26 cellular contexts compared by ENCODE assay signal in the genomic region with DNA sequence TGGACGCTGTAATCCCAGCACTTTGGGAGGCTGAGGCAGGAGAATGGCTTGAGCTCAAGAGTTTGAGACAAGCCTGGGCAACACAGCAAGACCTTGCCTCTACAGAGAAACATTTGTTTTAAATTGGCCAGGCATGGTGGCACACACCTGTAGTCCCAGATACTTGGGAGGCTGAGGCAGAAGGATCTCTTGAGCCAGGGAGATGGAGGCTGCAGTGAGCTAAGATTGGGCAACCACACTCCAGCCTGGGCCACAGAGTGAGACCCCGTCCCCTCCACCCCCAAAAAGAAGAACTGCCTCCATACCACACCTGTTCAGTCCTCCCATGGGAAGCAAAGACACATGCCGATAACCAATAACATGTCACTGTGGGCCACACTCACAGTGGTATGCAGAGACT.
"Had no signal": no experiment of that assay in that cellular context is flagged by ENCODE, and none has a peak within 500 bp of the region (broad histone marks: within the 10 kb centered on the region; RNA-seq: fewer than 3 reads in every experiment).

No MANE protein-coding gene starts in this region.

- H3K27ac ChIP-seq: epithelial cell of prostate, gastrocnemius medialis, ovary, psoas muscle, skin epidermis, spleen, testis, tibial artery, upper lobe of left lung had no signal

- H3K4me3 Mint-ChIP-seq: dendritic cell treated with granulocyte-macrophage colony-stimulating factor and Interleukin-4, amounts not matched to agents 40 ng/mL and 50 ng/mL, for 4 days; endodermal cell; memory B cell; natural killer cell; stimulated activated memory B cell treated with anti-CD40 and anti-IgM and Interleukin-4, amounts not matched to agents 10 μg/mL and 1 μg/mL and 100 μg/mL, for 72 hours had no signal

- H3K9me3 Mint-ChIP-seq: dendritic cell treated with granulocyte-macrophage colony-stimulating factor and Interleukin-4, amounts not matched to agents 40 ng/mL and 50 ng/mL, for 4 days; endodermal cell; memory B cell; natural killer cell; stimulated activated memory B cell treated with anti-CD40 and anti-IgM and Interleukin-4, amounts not matched to agents 10 μg/mL and 1 μg/mL and 100 μg/mL, for 72 hours had no signal

- H3K27me3 Mint-ChIP-seq: dendritic cell treated with granulocyte-macrophage colony-stimulating factor and Interleukin-4, amounts not matched to agents 40 ng/mL and 50 ng/mL, for 4 days had no signal

- H3K36me3 Mint-ChIP-seq: memory B cell; natural killer cell; stimulated activated memory B cell treated with anti-CD40 and anti-IgM and Interleukin-4, amounts not matched to agents 10 μg/mL and 1 μg/mL and 100 μg/mL, for 72 hours had no signal

- H3K9me3 ChIP-seq: gastrocnemius medialis, ovary, psoas muscle, spleen, testis, tibial artery, upper lobe of left lung had no signal

- H3K4me3 ChIP-seq: gastrocnemius medialis, lung, ovary, psoas muscle, skin epidermis, spleen, testis, tibial artery, upper lobe of left lung had no signal

- H3K4me1 ChIP-seq: gastrocnemius medialis, testis had no signal

- DNase-seq: effector CD8-positive, alpha-beta T cell; endodermal cell; foreskin fibroblast; gastrocnemius medialis; head of caudate nucleus; left ventricle myocardium superior; natural killer cell; occipital lobe; ovary; posterior cingulate gyrus; psoas muscle; right cardiac atrium; spleen; stimulated activated CD4-positive, alpha-beta T cell treated with anti-CD3 and anti-CD28 coated beads, Interleukin-4, amount 100 ng/mL, for 4 hours; stimulated activated naive CD8-positive, alpha-beta T cell treated with anti-CD3 and anti-CD28 coated beads, Interleukin-15, Interleukin-2, amounts not matched to agents 100 U/mL and 50 U/mL, for 24 hours; substantia nigra; testis; tibial artery; upper lobe of left lung had no signal

- H3K27me3 ChIP-seq: gastrocnemius medialis, ovary, spleen, testis, tibial artery, upper lobe of left lung had no signal

- H3K27ac Mint-ChIP-seq: dendritic cell treated with granulocyte-macrophage colony-stimulating factor and Interleukin-4, amounts not matched to agents 40 ng/mL and 50 ng/mL, for 4 days; memory B cell; natural killer cell; stimulated activated memory B cell treated with anti-CD40 and anti-IgM and Interleukin-4, amounts not matched to agents 10 μg/mL and 1 μg/mL and 100 μg/mL, for 72 hours had no signal

- H3K36me3 ChIP-seq: gastrocnemius medialis, ovary, spleen, tibial artery, upper lobe of left lung had no signal

- ATAC-seq: esophagus mucosa; gastrocnemius medialis; left ventricle myocardium superior; natural killer cell; psoas muscle; right cardiac atrium; stimulated activated memory B cell treated with anti-CD40 and anti-IgM and Interleukin-4, amounts not matched to agents 10 μg/mL and 1 μg/mL and 100 μg/mL, for 72 hours; stimulated activated naive CD8-positive, alpha-beta T cell treated with anti-CD3 and anti-CD28 coated beads, Interleukin-15, Interleukin-2, amounts not matched to agents 100 U/mL and 50 U/mL, for 24 hours had no signal
